In the genomic region with DNA sequence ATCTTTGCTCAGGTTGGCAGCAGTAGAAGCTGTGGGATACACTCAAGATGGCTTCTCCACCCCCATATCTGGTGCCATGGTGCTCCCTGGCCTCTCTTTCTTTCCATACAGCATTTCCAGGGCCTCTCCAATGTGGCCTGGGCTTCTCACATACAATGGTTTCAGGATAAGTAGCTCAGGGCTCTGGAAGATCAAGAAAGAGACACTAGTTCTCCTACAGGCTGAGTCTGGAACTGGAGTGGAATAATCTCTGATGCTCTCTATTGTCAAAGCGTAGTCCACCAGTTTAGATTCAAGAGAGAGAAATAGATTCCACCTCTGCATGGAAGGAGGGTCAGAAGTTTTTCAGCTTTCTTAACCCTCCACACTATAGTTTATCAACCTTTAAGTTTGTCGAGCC, we compare ENCODE assay signal across 31 cellular contexts.
DNase-seq lines count a peak whose midpoint lies in the region; ATAC-seq, FAIRE-seq and TF ChIP-seq lines count a peak whose summit lies in the region.
"Had no signal": no experiment of that assay in that cellular context is flagged by ENCODE, and none has a peak within 500 bp of the region (broad histone marks: within the 10 kb centered on the region; RNA-seq: fewer than 3 reads in every experiment).

No MANE protein-coding gene starts in this region.

- no peak overlapping the region for H3K4me2 ChIP-seq in SK-N-SH
- H3K4me2 ChIP-seq in smooth muscle cell = no peak overlapping the region
- H3K4me2 ChIP-seq: PC-9 had no signal

- CTCF ChIA-PET in SK-N-SH (lab: Yijun Ruan, JAX) = interaction anchor here (0.6 to 4.0 kb wide), 2 partner anchors 32 to 475 kb away, joined by 3 to 14 read pairs; no protein-coding TSS in a partner anchor

- H3K9me2 ChIP-seq in SK-N-SH = no peaks in the 10 kb centered on the region

- H3K79me2 ChIP-seq in SK-N-SH (ENCODE audit: insufficient read depth) (no peaks in the 10 kb centered on the region), smooth muscle cell (ENCODE audit: low read depth) (no peaks in the 10 kb centered on the region)

- POLR2A ChIA-PET in SK-N-SH (lab: Yijun Ruan, JAX) = no interaction called here

- no peaks in the 10 kb centered on the region for H4K20me1 ChIP-seq in SK-N-SH (ENCODE audit: insufficient read depth)
- H4K20me1 ChIP-seq in smooth muscle cell (ENCODE audit: low read depth) = no peaks in the 10 kb centered on the region

- no peak overlapping the region for H3K4me3 ChIP-seq in SK-N-SH (ENCODE audit: low read depth in 2 of 2, low read length in 1 of 2)
- no peak overlapping the region for H3K4me3 ChIP-seq in epithelial cell of esophagus (ENCODE audit: low read length)
- H3K4me3 ChIP-seq in smooth muscle cell = no peak overlapping the region
- H3K4me3 ChIP-seq: gastroesophageal sphincter, PC-9, thoracic aorta had no signal

- intact Hi-C loops in left ventricle myocardium superior (cut with micrococcal nuclease) = no loop called here

- no peaks in the 10 kb centered on the region for H3F3A ChIP-seq in SK-N-SH (replicated peaks; ENCODE audit: insufficient read depth)
- no peaks in the 10 kb centered on the region for H3F3A ChIP-seq in smooth muscle cell (ENCODE audit: low read depth)

- DNase-seq in NCI-H82 (lab: John Stamatoyannopoulos, UW) (peak; percentile 16), NCI-H82 treated with DMSO at 0.1 percent for 48 hours (lab: John Stamatoyannopoulos, UW; ENCODE audit: unreplicated experiment) (no peak), SK-N-SH (no peak), epithelial cell of esophagus (ENCODE audit: low read depth) (no peak), smooth muscle cell (lab: John Stamatoyannopoulos, UW; ENCODE audit: unreplicated experiment) (no peak), GM19239 (ENCODE audit: insufficient read length, low spot score) (no peak), left ventricle myocardium superior (no peak)
- DNase-seq: activated CD4-positive, alpha-beta T cell treated with anti-CD3 and anti-CD28 coated beads, Interleukin-2, amount 50 U/mL, for 1 hour; activated naive CD4-positive, alpha-beta T cell treated with anti-CD3 and anti-CD28 coated beads for 36 hours; amniotic stem cell; CD8-positive, alpha-beta T cell; cortex of kidney; effector memory CD8-positive, alpha-beta T cell; GDM1; HFFc6; hippocampal formation; immature natural killer cell; left lung; MV-4-11; naive B cell; NCI-H2171; NCI-H510A; nucleus accumbens; PC-9; stimulated activated naive CD8-positive, alpha-beta T cell treated with anti-CD3 and anti-CD28 coated beads, Interleukin-15, Interleukin-2, amounts not matched to agents 100 U/mL and 50 U/mL, for 24 hours; T-helper 9 cell had no signal

- H3K27me3 ChIP-seq in SK-N-SH (ENCODE audit: insufficient read depth) = no peaks in the 10 kb centered on the region; the same call in 1 of the 2 replicates
- no peaks in the 10 kb centered on the region for H3K27me3 ChIP-seq in smooth muscle cell (ENCODE audit: low read depth)
- H3K27me3 ChIP-seq: gastroesophageal sphincter, left lung had no signal

- H3K9ac ChIP-seq in SK-N-SH (no peak overlapping the region), smooth muscle cell (ENCODE audit: low read depth) (no peak overlapping the region)

- no peaks in the 10 kb centered on the region for H3K36me3 ChIP-seq in SK-N-SH (replicated peaks in 1 of 2; ENCODE audit: control insufficient read depth in 1 of 2, insufficient read depth in 2 of 2, low read length in 1 of 2)
- H3K36me3 ChIP-seq in smooth muscle cell (ENCODE audit: low read depth) = no peaks in the 10 kb centered on the region
- H3K36me3 ChIP-seq: gastroesophageal sphincter, left lung, thoracic aorta had no signal

- no peak for TF ChIP-seq EP300 in SK-N-SH (IDR thresholded peaks at IDR 0.05; ENCODE audit: borderline replicate concordance in 1 of 2, low read depth in 1 of 2, low read length in 1 of 2)

- TF ChIP-seq CTCF in SK-N-SH (IDR thresholded peaks at IDR 0.05) (peak; percentile 19; the same call in 1 of the 2 replicates), epithelial cell of esophagus (IDR thresholded peaks at IDR 0.05; ENCODE audit: insufficient read depth, low read depth, low read length, missing control alignments) (peak; percentile 16), smooth muscle cell (IDR thresholded peaks at IDR 0.05; ENCODE audit: borderline replicate concordance, insufficient read depth, poor library complexity, severe bottlenecking) (peak; percentile 6)

- H3K9me3 ChIP-seq in SK-N-SH (no peaks in the 10 kb centered on the region), smooth muscle cell (replicated peaks; ENCODE audit: low read depth) (no peaks in the 10 kb centered on the region)
- H3K9me3 ChIP-seq: gastroesophageal sphincter, left lung, thoracic aorta had no signal

- 20% methylated on average over 2 of the region's 2 CpGs for WGBS in SK-N-SH (ENCODE audit: low lambda C conversion rate)
- WGBS in smooth muscle cell (ENCODE audit: low lambda C conversion rate) = 91% methylated on average over 2 of the region's 2 CpGs

- H2AFZ ChIP-seq in SK-N-SH (ENCODE audit: low read depth) (no peak overlapping the region), smooth muscle cell (ENCODE audit: low read depth) (no peak overlapping the region)
- H2AFZ ChIP-seq: PC-9 had no signal

- no peak for FAIRE-seq in GM19239 (lab: Jason Lieb, UNC)

- TF ChIP-seq RAD21 in SK-N-SH (IDR thresholded peaks at IDR 0.05; ENCODE audit: low read length) = no peak

- ATAC-seq in GM21367 (IDR thresholded peaks at IDR 0.05; ENCODE audit: unreplicated experiment) = no peak
- ATAC-seq in left ventricle myocardium superior = no peak
- ATAC-seq: CD8-positive, alpha-beta T cell; effector memory CD8-positive, alpha-beta T cell; gastroesophageal sphincter; left lung; Right ventricle myocardium inferior; stimulated activated naive CD8-positive, alpha-beta T cell treated with anti-CD3 and anti-CD28 coated beads, Interleukin-15, Interleukin-2, amounts not matched to agents 100 U/mL and 50 U/mL, for 24 hours had no signal

- H3K4me1 ChIP-seq in SK-N-SH (ENCODE audit: control insufficient read depth in 1 of 2, insufficient read depth in 2 of 2, low read depth in 1 of 2, low read length in 1 of 2) (no peaks in the 10 kb centered on the region), smooth muscle cell (ENCODE audit: low read depth) (no peaks in the 10 kb centered on the region)
- H3K4me1 ChIP-seq: gastroesophageal sphincter, left lung had no signal

- H3K27ac ChIP-seq in SK-N-SH (ENCODE audit: low read depth in 2 of 2, low read length in 1 of 2) = no peak overlapping the region
- no peak overlapping the region for H3K27ac ChIP-seq in smooth muscle cell (ENCODE audit: low read depth)
- H3K27ac ChIP-seq: gastroesophageal sphincter, HL-60, left lung, PC-9, thoracic aorta had no signal

TF ChIP-seq in SK-N-SH, 30 proteins besides CTCF, POLR2A, EP300 and RAD21 (continues in another document):
- no peak for TF ChIP-seq POLR2AphosphoS5 (IDR thresholded peaks at IDR 0.05; ENCODE audit: low read depth, low read length)
- TF ChIP-seq CHD2 (IDR thresholded peaks at IDR 0.05; ENCODE audit: low read length, partially characterized antibody) = no peak
- TF ChIP-seq SMC3 (IDR thresholded peaks at IDR 0.05; ENCODE audit: low read depth, low read length) = no peak
- no peak for TF ChIP-seq NRF1 (IDR thresholded peaks at IDR 0.05; ENCODE audit: low read depth, low read length)
- TF ChIP-seq RFX5 (IDR thresholded peaks at IDR 0.05; ENCODE audit: low read length) = no peak
- TF ChIP-seq ZBTB33 (IDR thresholded peaks at IDR 0.05; ENCODE audit: borderline replicate concordance, low read depth) = no peak
- no peak for TF ChIP-seq NFIC (IDR thresholded peaks at IDR 0.05; ENCODE audit: borderline replicate concordance)
- no peak for TF ChIP-seq RXRA (IDR thresholded peaks at IDR 0.05; ENCODE audit: borderline replicate concordance, low read depth)
- TF ChIP-seq PBX3 (IDR thresholded peaks at IDR 0.05) = no peak
- TF ChIP-seq SIN3A (IDR thresholded peaks at IDR 0.05; ENCODE audit: borderline replicate concordance, low read depth, low read length) = no peak
